In the genomic region with DNA sequence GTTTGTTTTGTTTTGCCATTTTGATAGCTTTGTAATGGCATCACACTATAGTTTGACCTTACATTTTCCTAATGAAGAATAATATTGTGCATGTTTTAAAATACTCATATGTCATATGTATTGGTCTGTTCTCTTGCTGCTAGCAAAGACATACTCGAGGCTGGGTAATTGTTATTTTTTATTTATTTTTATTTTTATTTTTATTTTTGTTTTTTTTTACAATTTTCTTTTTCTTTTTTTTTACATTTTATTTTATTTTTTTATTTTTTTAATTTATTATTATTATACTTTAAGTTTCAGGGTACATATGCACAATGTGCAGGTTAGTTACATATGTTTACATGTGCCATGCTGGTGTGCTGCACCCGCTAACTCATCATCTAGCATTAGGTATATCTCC, we compare ENCODE assay signal across 27 cellular contexts.
"Had no signal": no experiment of that assay in that cellular context is flagged by ENCODE, and none has a peak within 500 bp of the region (broad histone marks: within the 10 kb centered on the region; RNA-seq: fewer than 3 reads in every experiment).

No MANE protein-coding gene starts in this region.

- H3K4me3 Mint-ChIP-seq: activated CD4-positive, alpha-beta memory T cell treated with anti-CD3 and anti-CD28 coated beads, Interleukin-2, amount 10 ng/mL, durations not matched to agents 7 days and 5 days; activated CD4-positive, alpha-beta T cell treated with anti-CD3 and anti-CD28 coated beads, Interleukin-2, amount 10 ng/mL, durations not matched to agents 24 days and 14 days; activated T-cell treated with anti-CD3 and anti-CD28 coated beads, Interleukin-2, amount 50 U/mL, for 4 hours; activated T-helper 17 cell treated with anti-CD3 and anti-CD28 coated beads, Interleukin-2, amount 50 U/mL, for 72 hours; naive thymus-derived CD4-positive, alpha-beta T cell; neural crest cell; stimulated activated naive CD8-positive, alpha-beta T cell treated with anti-CD3 and anti-CD28 coated beads, Interleukin-15, Interleukin-2, amounts not matched to agents 100 ng/mL and 50 ng/mL, for 24 hours; T-helper 1 cell treated with Interleukin-12 subunit alpha and Interleukin-12 subunit beta and Interleukin-4 antibody, amounts not matched to agents 30 μg/mL and 1 μg/mL, for 36 hours; type B pancreatic cell had no signal

- H3K27ac Mint-ChIP-seq: activated CD4-positive, alpha-beta memory T cell treated with anti-CD3 and anti-CD28 coated beads, Interleukin-2, amount 10 ng/mL, durations not matched to agents 7 days and 5 days; activated CD4-positive, alpha-beta T cell treated with anti-CD3 and anti-CD28 coated beads, Interleukin-2, amount 10 ng/mL, durations not matched to agents 24 days and 14 days; activated naive CD4-positive, alpha-beta T cell treated with anti-CD3 and anti-CD28 coated beads, Interleukin-2, amount 50 U/mL, for 72 hours; activated T-helper 17 cell treated with anti-CD3 and anti-CD28 coated beads, Interleukin-2, amount 50 U/mL, for 72 hours; naive thymus-derived CD4-positive, alpha-beta T cell; stimulated activated naive CD8-positive, alpha-beta T cell treated with anti-CD3 and anti-CD28 coated beads, Interleukin-15, Interleukin-2, amounts not matched to agents 100 ng/mL and 50 ng/mL, for 24 hours; T-helper 1 cell treated with Interleukin-12 subunit alpha and Interleukin-12 subunit beta and Interleukin-4 antibody, amounts not matched to agents 30 μg/mL and 1 μg/mL, for 36 hours; type B pancreatic cell had no signal

- H3K27ac ChIP-seq: colonic mucosa, uterus, WERI-Rb-1 had no signal

- H3K36me3 Mint-ChIP-seq: activated naive CD4-positive, alpha-beta T cell treated with anti-CD3 and anti-CD28 coated beads, Interleukin-2, amount 50 U/mL, for 72 hours; naive thymus-derived CD4-positive, alpha-beta T cell; type B pancreatic cell had no signal

- H3K4me3 ChIP-seq: colonic mucosa, uterus had no signal

- H3K4me1 Mint-ChIP-seq: activated CD4-positive, alpha-beta memory T cell treated with anti-CD3 and anti-CD28 coated beads, Interleukin-2, amount 10 ng/mL, durations not matched to agents 7 days and 5 days; activated CD4-positive, alpha-beta T cell treated with anti-CD3 and anti-CD28 coated beads, Interleukin-2, amount 10 ng/mL, durations not matched to agents 24 days and 14 days; activated T-helper 17 cell treated with anti-CD3 and anti-CD28 coated beads, Interleukin-2, amount 50 U/mL, for 72 hours; naive thymus-derived CD4-positive, alpha-beta T cell had no signal

- H3K4me1 ChIP-seq: colonic mucosa, uterus had no signal

- FAIRE-seq: TTC549 had no signal

- H3K27me3 Mint-ChIP-seq: activated CD4-positive, alpha-beta memory T cell treated with anti-CD3 and anti-CD28 coated beads, Interleukin-2, amount 10 ng/mL, durations not matched to agents 7 days and 5 days; activated CD4-positive, alpha-beta T cell treated with anti-CD3 and anti-CD28 coated beads, Interleukin-2, amount 10 ng/mL, durations not matched to agents 24 days and 14 days; activated T-helper 17 cell treated with anti-CD3 and anti-CD28 coated beads, Interleukin-2, amount 50 U/mL, for 72 hours; naive thymus-derived CD4-positive, alpha-beta T cell; stimulated activated naive CD8-positive, alpha-beta T cell treated with anti-CD3 and anti-CD28 coated beads, Interleukin-15, Interleukin-2, amounts not matched to agents 100 ng/mL and 50 ng/mL, for 24 hours; type B pancreatic cell had no signal

- H3K9me3 ChIP-seq: colonic mucosa, uterus had no signal

- H3K9me3 Mint-ChIP-seq: stimulated activated naive CD8-positive, alpha-beta T cell treated with anti-CD3 and anti-CD28 coated beads, Interleukin-15, Interleukin-2, amounts not matched to agents 100 ng/mL and 50 ng/mL, for 24 hours; type B pancreatic cell had no signal

- ATAC-seq: activated naive CD4-positive, alpha-beta T cell treated with anti-CD3 and anti-CD28 coated beads, Interleukin-2, amount 50 U/mL, for 72 hours; activated T-cell treated with anti-CD3 and anti-CD28 coated beads, Interleukin-2, amount 50 U/mL, for 4 hours; activated T-helper 17 cell treated with anti-CD3 and anti-CD28 coated beads, Interleukin-2, amount 50 U/mL, for 72 hours; naive thymus-derived CD4-positive, alpha-beta T cell; right cardiac atrium had no signal

- DNase-seq: activated CD4-positive, alpha-beta memory T cell treated with anti-CD3 and anti-CD28 coated beads, Interleukin-2, amount 10 ng/mL, durations not matched to agents 7 days and 5 days; activated CD4-positive, alpha-beta T cell treated with anti-CD3 and anti-CD28 coated beads, Interleukin-2, amount 10 ng/mL, durations not matched to agents 24 days and 14 days; activated CD4-positive, CD25-positive, alpha-beta regulatory T cell treated with anti-CD3 and anti-CD28 coated beads, Interleukin-2, amount 50 U/mL, for 72 hours; activated naive CD4-positive, alpha-beta T cell; activated T-cell treated with anti-CD3 and anti-CD28 coated beads, Interleukin-2, amount 50 U/mL, for 4 hours; colonic mucosa; effector memory CD4-positive, alpha-beta T cell; erythroblast; head of caudate nucleus; hippocampal formation; midbrain; naive thymus-derived CD4-positive, alpha-beta T cell; nucleus accumbens; posterior cingulate gyrus; right cardiac atrium; stimulated activated CD4-positive, alpha-beta T cell treated with anti-CD3 and anti-CD28 coated beads, Interleukin-12 subunit alpha, Interleukin-12 subunit beta, amount 100 ng/mL, for 4 hours; stimulated activated CD4-positive, alpha-beta T cell treated with anti-CD3 and anti-CD28 coated beads, Interleukin-4, amount 100 ng/mL, for 1 hour; T-helper 9 cell; uterus; WERI-Rb-1 had no signal

- H3K36me3 ChIP-seq: colonic mucosa, uterus, WERI-Rb-1 had no signal

- H3K27me3 ChIP-seq: colonic mucosa had no signal
